In genomic region chr9:127884427-127884911, GRCh38 we compare ENCODE assay signal across 9 cellular contexts. TPM values are rescaled to one million over a fixed set of nuclear protein-coding genes. Genes with fewer than 3 reads are reported as not detected.
DNase-seq lines count a peak whose midpoint lies in the region; ATAC-seq and TF ChIP-seq lines count a peak whose summit lies in the region.
"Had no signal": no experiment of that assay in that cellular context is flagged by ENCODE, and none has a peak within 500 bp of the region (broad histone marks: within the 10 kb centered on the region; RNA-seq: fewer than 3 reads in every experiment).

No MANE protein-coding gene starts in this region.

- no peaks in the 10 kb centered on the region for H3K27me3 ChIP-seq in SJCRH30
- H3K27me3 ChIP-seq in right cardiac atrium (ENCODE audit: control insufficient read depth, insufficient read depth) = no peaks in the 10 kb centered on the region
- H3K27me3 ChIP-seq in tibial artery = no peaks in the 10 kb centered on the region

- no peak overlapping the region for H3K4me3 Mint-ChIP-seq in activated naive CD4-positive, alpha-beta T cell treated with anti-CD3 and anti-CD28 coated beads, Interleukin-2, amount 10 ng/mL, durations not matched to agents 7 days and 5 days
- H3K4me3 Mint-ChIP-seq: T-helper 1 cell treated with Interleukin-12 subunit alpha and Interleukin-12 subunit beta and Interleukin-4 antibody, amounts not matched to agents 30 μg/mL and 1 μg/mL, for 36 hours had no signal

- intact Hi-C loops in right cardiac atrium (cut with DNase I) (loop anchor here in 1 of 4 donors (5.0 kb wide), 1 partner anchor 33 kb away; the partner anchor contains the start of gene ST6GALNAC4), tibial artery (cut with DNase I; ENCODE audit: low total_unique reads) (no loop called here), posterior vena cava (cut with DNase I) (no loop called here)

- H3K27ac ChIP-seq in SJCRH30 = no peak overlapping the region
- H3K27ac ChIP-seq in right cardiac atrium (ENCODE audit: low read length) = peak overlapping the region; percentile 2
- peak overlapping the region; percentile 35 to 38 for H3K27ac ChIP-seq in tibial artery

- H3K4me3 ChIP-seq in SJCRH30 (no peak overlapping the region), right cardiac atrium (ENCODE audit: low read length) (no peak overlapping the region), tibial artery (no peak overlapping the region)

- no peaks in the 10 kb centered on the region for H3K9me3 Mint-ChIP-seq in activated naive CD4-positive, alpha-beta T cell treated with anti-CD3 and anti-CD28 coated beads, Interleukin-2, amount 10 ng/mL, durations not matched to agents 7 days and 5 days
- H3K9me3 Mint-ChIP-seq: T-helper 1 cell treated with Interleukin-12 subunit alpha and Interleukin-12 subunit beta and Interleukin-4 antibody, amounts not matched to agents 30 μg/mL and 1 μg/mL, for 36 hours had no signal

- TF ChIP-seq CTCF in tibial artery (IDR thresholded peaks at IDR 0.05) = no peak

- H3K27ac Mint-ChIP-seq in activated naive CD4-positive, alpha-beta T cell treated with anti-CD3 and anti-CD28 coated beads, Interleukin-2, amount 10 ng/mL, durations not matched to agents 7 days and 5 days = peak overlapping the region; percentile 71
- H3K27ac Mint-ChIP-seq: T-helper 1 cell treated with Interleukin-12 subunit alpha and Interleukin-12 subunit beta and Interleukin-4 antibody, amounts not matched to agents 30 μg/mL and 1 μg/mL, for 36 hours had no signal

- H3K27me3 Mint-ChIP-seq in activated naive CD4-positive, alpha-beta T cell treated with anti-CD3 and anti-CD28 coated beads, Interleukin-2, amount 10 ng/mL, durations not matched to agents 7 days and 5 days = no peaks in the 10 kb centered on the region

- no peak for DNase-seq in activated naive CD4-positive, alpha-beta T cell treated with anti-CD3 and anti-CD28 coated beads, Interleukin-2, amount 10 ng/mL, durations not matched to agents 7 days and 5 days
- no peak for DNase-seq in activated naive CD4-positive, alpha-beta T cell (lab: John Stamatoyannopoulos, UW)
- peak; percentile 60 to 67 for DNase-seq in SJCRH30
- peak; percentile 65 to 85 (median 79) for DNase-seq in right cardiac atrium
- DNase-seq in tibial artery = peak in 1 of 2 donors; percentile 81
- DNase-seq in posterior vena cava (ENCODE audit: low spot score) = no peak
- no peak for DNase-seq in NCI-H526 treated with DMSO at 0.1 percent for 48 hours (lab: John Stamatoyannopoulos, UW)

- H3K36me3 ChIP-seq in SJCRH30 = peaks cover 19% of the 10 kb centered on the region
- H3K36me3 ChIP-seq in tibial artery = peaks cover 46 to 68% (median 50%) of the 10 kb centered on the region in 3 donors

- ATAC-seq in right cardiac atrium (peak; percentile 32 to 60), HG03460 (IDR thresholded peaks at IDR 0.05; ENCODE audit: unreplicated experiment) (no peak)

- peaks cover 12% of the 10 kb centered on the region for H3K4me1 Mint-ChIP-seq in activated naive CD4-positive, alpha-beta T cell treated with anti-CD3 and anti-CD28 coated beads, Interleukin-2, amount 10 ng/mL, durations not matched to agents 7 days and 5 days

- peaks cover 15% of the 10 kb centered on the region; the same call in 1 of the 2 replicates for H3K4me1 ChIP-seq in SJCRH30
- H3K4me1 ChIP-seq in right cardiac atrium (ENCODE audit: control insufficient read depth, insufficient read depth, low read length) = peaks cover 8% of the 10 kb centered on the region
- H3K4me1 ChIP-seq in tibial artery = peaks cover 0 to 21% (median 18%) of the 10 kb centered on the region in 4 donors

- peaks cover 35% of the 10 kb centered on the region for H3K36me3 Mint-ChIP-seq in activated naive CD4-positive, alpha-beta T cell treated with anti-CD3 and anti-CD28 coated beads, Interleukin-2, amount 10 ng/mL, durations not matched to agents 7 days and 5 days

- no peaks in the 10 kb centered on the region for H3K9me3 ChIP-seq in SJCRH30 (replicated peaks)
- H3K9me3 ChIP-seq in right cardiac atrium (ENCODE audit: control insufficient read depth, low read length) = no peaks in the 10 kb centered on the region
- no peaks in the 10 kb centered on the region for H3K9me3 ChIP-seq in tibial artery

- WGBS in right cardiac atrium = 24% methylated on average over 11 of the region's 11 CpGs

- CTCF ChIA-PET in activated naive CD4-positive, alpha-beta T cell treated with anti-CD3 and anti-CD28 coated beads, Interleukin-2, amount 10 ng/mL, durations not matched to agents 7 days and 5 days (lab: Charles Lee) = no interaction called here

RNA-seq across cellular contexts. Expression of gene AK1, which starts 7.0 kb away (rescaled TPM):
- 31.4 and 36.4 TPM in 2 replicates for total RNA-seq in SJCRH30 (2014; rRNA removed; shearing (Covaris generic))
- total RNA-seq in right cardiac atrium = 100 to 1,000 TPM; 630 to 722 (median 659) TPM
- 811 TPM for polyA plus RNA-seq in right cardiac atrium
- 10 to 100 TPM; 65.7 to 67.0 TPM for total RNA-seq in posterior vena cava

RNA-seq across cellular contexts. Expression of gene ST6GALNAC6, which starts 14.9 kb away (rescaled TPM):
- total RNA-seq in SJCRH30 (2014; rRNA removed; shearing (Covaris generic)) = 59.9 and 61.5 TPM in 2 replicates
- total RNA-seq in right cardiac atrium (10 to 100 TPM; 60.1 to 73.7 (median 65.2) TPM), posterior vena cava (100 to 1,000 TPM in 1 of 2 donors, 10 to 100 TPM in 1; 74.8 to 102 TPM)
- polyA plus RNA-seq in right cardiac atrium = 55.9 TPM

RNA-seq across cellular contexts. Expression of gene ENG, which starts 30.0 kb away (rescaled TPM):
- 16.4 and 16.6 TPM in 2 replicates for total RNA-seq in SJCRH30 (2014; rRNA removed; shearing (Covaris generic))
- total RNA-seq in right cardiac atrium (100 to 1,000 TPM; 275 to 462 (median 364) TPM), posterior vena cava (100 to 1,000 TPM; 189 to 217 TPM)
- polyA plus RNA-seq in right cardiac atrium = 362 TPM

RNA-seq across cellular contexts. Expression of gene ST6GALNAC4, which starts 32.4 kb away (rescaled TPM):
- total RNA-seq in SJCRH30 (2014; rRNA removed; shearing (Covaris generic)) = 19.6 and 24.3 TPM in 2 replicates
- total RNA-seq in right cardiac atrium (10 to 100 TPM; 26.3 to 36.7 (median 32.3) TPM), posterior vena cava (10 to 100 TPM; 27.7 to 32.7 TPM)
- polyA plus RNA-seq in right cardiac atrium = 24.3 TPM

RNA-seq across cellular contexts. Expression of gene PIP5KL1, which starts 46.1 kb away (rescaled TPM):
- total RNA-seq in SJCRH30 (2014; rRNA removed; shearing (Covaris generic)) = 0.20 and 0.51 TPM in 2 replicates
- total RNA-seq in right cardiac atrium = 1 to 10 TPM in 1 of 4 donors, under 1 TPM in 1, not detected in 2; 0.29 to 1.3 TPM
- 0.29 TPM for polyA plus RNA-seq in right cardiac atrium
- total RNA-seq in posterior vena cava = 1 to 10 TPM; 1.2 to 1.3 TPM

Comparison
In these comparisons a context has a peak if more than half of its experiments do, and no peak if none do; other contexts are left out.
1. DNase-seq: peak in SJCRH30 (2 of 2) and right cardiac atrium (3 of 3); none in activated naive CD4-positive, alpha-beta T cell treated with anti-CD3 and anti-CD28 coated beads, Interleukin-2, amount 10 ng/mL, durations not matched to agents 7 days and 5 days (single experiment), activated naive CD4-positive, alpha-beta T cell (0 of 4), posterior vena cava (single experiment) and NCI-H526 treated with DMSO at 0.1 percent for 48 hours (single experiment).
2. RNA of gene AK1, which starts 7.0 kb away (total RNA-seq): 630 to 722 TPM in right cardiac atrium; 65.7 to 67.0 TPM in posterior vena cava and 31.4 to 36.4 TPM in SJCRH30; every median in the first group is over 4 times any median in the second.
3. RNA of gene ENG, which starts 30.0 kb away (total RNA-seq): 275 to 462 TPM in right cardiac atrium and 189 to 217 TPM in posterior vena cava; 16.4 to 16.6 TPM in SJCRH30; every median in the first group is over 10 times any median in the second.